ENCODE assay signal across 35 cellular contexts in genomic region chr5:168126606-168127005, GRCh38.
"Had no signal": no experiment of that assay in that cellular context is flagged by ENCODE, and none has a peak within 500 bp of the region (broad histone marks: within the 10 kb centered on the region; RNA-seq: fewer than 3 reads in every experiment).

No MANE protein-coding gene starts in this region.

- H3K36me3 ChIP-seq: MG63 had no signal

- H3K4me2 ChIP-seq: KMS-11 had no signal

- DNase-seq: Karpas-422, Kasumi-1, MG63, MM.1S, MV-4-11, NCI-H1048, NCI-H1092, NCI-H1092 treated with DMSO at 0.1 percent for 48 hours, NCI-H1105, NCI-H1105 treated with DMSO at 0.1 percent for 48 hours, NCI-H1417, NCI-H1417 treated with DMSO at 0.1 percent for 48 hours, NCI-H1436, NCI-H1436 treated with DMSO at 0.1 percent for 48 hours, NCI-H146, NCI-H1694, NCI-H1694 treated with DMSO at 0.1 percent for 48 hours, NCI-H187, NCI-H187 treated with DMSO at 0.1 percent for 48 hours, NCI-H1930, NCI-H2029, NCI-H2029 treated with DMSO at 0.1 percent for 48 hours, NCI-H2081, NCI-H2081 treated with DMSO at 0.1 percent for 48 hours, NCI-H2107, NCI-H2171, NCI-H2171 treated with DMSO at 0.1 percent for 48 hours, NCI-H2227 treated with DMSO at 0.1 percent for 48 hours, NCI-H226, NCI-H345, NCI-H446, NCI-H446 treated with DMSO at 0.1 percent for 48 hours, NCI-H510A, NCI-H510A treated with DMSO at 0.1 percent for 48 hours had no signal

- H3K27ac ChIP-seq: KMS-11 had no signal

- H3K27me3 ChIP-seq: MG63 had no signal

- H3K9ac ChIP-seq: KMS-11 had no signal

- H3K4me3 ChIP-seq: MG63 had no signal

- H3K9me3 ChIP-seq: MG63 had no signal
